In the genomic region with DNA sequence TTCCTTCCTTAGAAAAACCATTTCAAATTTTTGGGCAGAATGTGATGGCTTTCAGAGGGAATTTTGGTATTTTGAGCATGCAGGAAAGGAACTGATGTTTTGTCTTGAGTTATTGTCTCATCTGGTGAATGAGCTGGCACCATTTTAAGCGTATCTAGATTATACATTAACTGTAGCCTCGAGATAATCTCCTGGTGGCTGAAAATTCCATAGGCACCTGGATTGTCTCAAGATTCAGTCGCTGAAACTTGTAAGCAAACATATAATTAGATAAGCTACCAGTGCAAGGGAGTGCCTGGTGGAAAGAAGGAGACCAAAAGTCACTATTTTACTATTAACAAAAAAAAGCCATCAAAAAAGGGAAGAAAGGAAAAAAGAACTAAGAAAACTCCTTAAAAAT, we compare ENCODE assay signal across 15 cellular contexts.
A peak's percentile ranks its signal among the peaks of the same experiment; 100 is the strongest.
DNase-seq lines count a peak whose midpoint lies in the region; ATAC-seq and TF ChIP-seq lines count a peak whose summit lies in the region.
"Had no signal": no experiment of that assay in that cellular context is flagged by ENCODE, and none has a peak within 500 bp of the region (broad histone marks: within the 10 kb centered on the region; RNA-seq: fewer than 3 reads in every experiment).

No MANE protein-coding gene starts in this region.

- DNase-seq in SK-N-SH (no peak), retinal pigment epithelial cell (ENCODE audit: low read depth) (peak; percentile 55), hepatic stellate cell (ENCODE audit: low spot score) (no peak), NCI-H510A treated with DMSO at 0.1 percent for 48 hours (lab: John Stamatoyannopoulos, UW) (no peak)
- DNase-seq in stimulated activated CD4-positive, alpha-beta T cell treated with anti-CD3 and anti-CD28 coated beads, Interleukin-4, amount 100 ng/mL, for 1 hour: no peak
- DNase-seq: 8988T; ACHN; CD4-positive, alpha-beta T cell; DMS79; GM23248; H7 had no signal

- CTCF ChIA-PET in SK-N-SH (lab: Yijun Ruan, JAX): no interaction called here

- ATAC-seq in SK-N-SH treated with all-trans-retinoic acid at 6 μM for 48 hours: no peak
- ATAC-seq: GM12878 had no signal

- H3K9me2 ChIP-seq in SK-N-SH: no peaks in the 10 kb centered on the region

- whole genome bisulfite sequencing in SK-N-SH (ENCODE audit: low lambda C conversion rate): 13% methylated on average over 3 of the region's 3 CpGs
- no CpG with 5 or more reads among the region's 3 CpGs for WGBS in mesodermal cell (ENCODE audit: insufficient coverage in 2 of 2), 2 experiments

- no peaks in the 10 kb centered on the region for H3K4me1 ChIP-seq in SK-N-SH (ENCODE audit: control insufficient read depth in 1 of 2, insufficient read depth in 2 of 2, low read depth in 1 of 2, low read length in 1 of 2)
- peaks cover 7% of the 10 kb centered on the region for H3K4me1 ChIP-seq in mesodermal cell (ENCODE audit: control insufficient read depth, insufficient read depth, low read length, poor library complexity, severe bottlenecking)

- no peak overlapping the region for H3K4me3 ChIP-seq in SK-N-SH (ENCODE audit: low read depth in 2 of 2, low read length in 1 of 2)
- no peak overlapping the region for H3K4me3 ChIP-seq in mesodermal cell (ENCODE audit: extremely low read depth, insufficient read depth, low read length, poor library complexity, severe bottlenecking)
- no peak overlapping the region for H3K4me3 ChIP-seq in retinal pigment epithelial cell (ENCODE audit: low read length)
- H3K4me3 ChIP-seq: BLaER1 treated with 17β-estradiol and CSF1 and Interleukin-3, amounts not matched to agents 10 nM and 100 nM; GM12878; GM23248 had no signal

- no peak overlapping the region for H3K9ac ChIP-seq in SK-N-SH
- H3K9ac ChIP-seq: BLaER1 treated with 17β-estradiol and CSF1 and Interleukin-3, amounts not matched to agents 10 nM and 100 nM; GM23248 had no signal

- no peak overlapping the region for H3K4me2 ChIP-seq in SK-N-SH
- H3K4me2 ChIP-seq: BLaER1 treated with 17β-estradiol and CSF1 and Interleukin-3, amounts not matched to agents 10 nM and 100 nM had no signal

- no peaks in the 10 kb centered on the region for H3K79me2 ChIP-seq in SK-N-SH (ENCODE audit: insufficient read depth)

- TF ChIP-seq RAD21 in SK-N-SH (IDR thresholded peaks at IDR 0.05; ENCODE audit: low read length): no peak

- H3K27me3 ChIP-seq in SK-N-SH (ENCODE audit: insufficient read depth): no peaks in the 10 kb centered on the region
- H3K27me3 ChIP-seq: BLaER1 treated with 17β-estradiol and CSF1 and Interleukin-3, amounts not matched to agents 10 nM and 100 nM had no signal

- no peaks in the 10 kb centered on the region for H3F3A ChIP-seq in SK-N-SH (replicated peaks; ENCODE audit: insufficient read depth)

- H3K9me3 ChIP-seq in SK-N-SH (peaks cover 5% of the 10 kb centered on the region; the same call in 1 of the 2 replicates), mesodermal cell (ENCODE audit: control insufficient read depth, low read length) (peaks cover 4% of the 10 kb centered on the region)
- H3K9me3 ChIP-seq: BLaER1 treated with 17β-estradiol and CSF1 and Interleukin-3, amounts not matched to agents 10 nM and 100 nM had no signal

- H3K36me3 ChIP-seq in SK-N-SH (replicated peaks in 1 of 2; ENCODE audit: control insufficient read depth in 1 of 2, insufficient read depth in 2 of 2, low read length in 1 of 2): no peaks in the 10 kb centered on the region
- H3K36me3 ChIP-seq in mesodermal cell (ENCODE audit: control insufficient read depth, insufficient read depth, low read length): no peaks in the 10 kb centered on the region
- H3K36me3 ChIP-seq: BLaER1 treated with 17β-estradiol and CSF1 and Interleukin-3, amounts not matched to agents 10 nM and 100 nM had no signal

- TF ChIP-seq EP300 in SK-N-SH (IDR thresholded peaks at IDR 0.05; ENCODE audit: borderline replicate concordance in 1 of 2, low read depth in 1 of 2, low read length in 1 of 2): no peak

- TF ChIP-seq CTCF in SK-N-SH (IDR thresholded peaks at IDR 0.05) (no peak), retinal pigment epithelial cell (conservative IDR thresholded peaks at IDR 0.05; ENCODE audit: low read depth, low read length) (no peak)

- H3K27ac ChIP-seq in SK-N-SH (ENCODE audit: low read depth in 2 of 2, low read length in 1 of 2) (no peak overlapping the region), mesodermal cell (ENCODE audit: low read depth, low read length, severe bottlenecking) (peak overlapping the region; percentile 95)
- H3K27ac ChIP-seq: BLaER1 treated with 17β-estradiol and CSF1 and Interleukin-3, amounts not matched to agents 10 nM and 100 nM; GM23248 had no signal

- H4K20me1 ChIP-seq in SK-N-SH (ENCODE audit: insufficient read depth): no peaks in the 10 kb centered on the region
- H4K20me1 ChIP-seq: BLaER1 treated with 17β-estradiol and CSF1 and Interleukin-3, amounts not matched to agents 10 nM and 100 nM had no signal

- POLR2A ChIA-PET in SK-N-SH (lab: Yijun Ruan, JAX): no interaction called here

- no peak overlapping the region for H2AFZ ChIP-seq in SK-N-SH (ENCODE audit: low read depth)
- H2AFZ ChIP-seq: GM23248 had no signal

TF ChIP-seq in SK-N-SH treated with all-trans-retinoic acid at 6 μM for 48 hours, 23 proteins besides CTCF, POLR2A, EP300 and RAD21 (continues in another document):
- TF ChIP-seq SNAI2 (CRISPR knock-in tag; IDR thresholded peaks at IDR 0.05) (peak; percentile 61; the same call in 1 of the 2 replicates), GLIS3 (CRISPR knock-in tag; IDR thresholded peaks at IDR 0.05) (no peak), ZNF70 (CRISPR knock-in tag; IDR thresholded peaks at IDR 0.05) (no peak), POU6F1 (CRISPR knock-in tag; IDR thresholded peaks at IDR 0.05; ENCODE audit: borderline replicate concordance, low read depth) (no peak), ISL1 (CRISPR knock-in tag; IDR thresholded peaks at IDR 0.05) (peak; percentile 15; the same call in 1 of the 2 replicates), ZC3H10 (CRISPR knock-in tag; IDR thresholded peaks at IDR 0.05) (no peak), PPARA (CRISPR knock-in tag; IDR thresholded peaks at IDR 0.05; ENCODE audit: borderline replicate concordance) (no peak)
- TF ChIP-seq, protein P1, sequence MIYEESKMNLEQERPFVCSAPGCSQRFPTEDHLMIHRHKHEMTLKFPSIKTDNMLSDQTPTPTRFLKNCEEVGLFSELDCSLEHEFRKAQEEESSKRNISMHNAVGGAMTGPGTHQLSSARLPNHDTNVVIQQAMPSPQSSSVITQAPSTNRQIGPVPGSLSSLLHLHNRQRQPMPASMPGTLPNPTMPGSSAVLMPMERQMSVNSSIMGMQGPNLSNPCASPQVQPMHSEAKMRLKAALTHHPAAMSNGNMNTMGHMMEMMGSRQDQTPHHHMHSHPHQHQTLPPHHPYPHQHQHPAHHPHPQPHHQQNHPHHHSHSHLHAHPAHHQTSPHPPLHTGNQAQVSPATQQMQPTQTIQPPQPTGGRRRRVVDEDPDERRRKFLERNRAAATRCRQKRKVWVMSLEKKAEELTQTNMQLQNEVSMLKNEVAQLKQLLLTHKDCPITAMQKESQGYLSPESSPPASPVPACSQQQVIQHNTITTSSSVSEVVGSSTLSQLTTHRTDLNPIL (CRISPR knock-in tag; IDR thresholded peaks at IDR 0.05; ENCODE audit: low read depth): no peak

TF ChIP-seq in SK-N-SH, 30 proteins besides CTCF, POLR2A, EP300 and RAD21:
- TF ChIP-seq, protein P2, sequence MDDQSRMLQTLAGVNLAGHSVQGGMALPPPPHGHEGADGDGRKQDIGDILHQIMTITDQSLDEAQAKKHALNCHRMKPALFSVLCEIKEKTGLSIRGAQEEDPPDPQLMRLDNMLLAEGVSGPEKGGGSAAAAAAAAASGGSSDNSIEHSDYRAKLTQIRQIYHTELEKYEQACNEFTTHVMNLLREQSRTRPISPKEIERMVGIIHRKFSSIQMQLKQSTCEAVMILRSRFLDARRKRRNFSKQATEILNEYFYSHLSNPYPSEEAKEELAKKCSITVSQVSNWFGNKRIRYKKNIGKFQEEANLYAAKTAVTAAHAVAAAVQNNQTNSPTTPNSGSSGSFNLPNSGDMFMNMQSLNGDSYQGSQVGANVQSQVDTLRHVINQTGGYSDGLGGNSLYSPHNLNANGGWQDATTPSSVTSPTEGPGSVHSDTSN (IDR thresholded peaks at IDR 0.05): no peak
